38 cellular contexts compared by ENCODE assay signal in the genomic region with DNA sequence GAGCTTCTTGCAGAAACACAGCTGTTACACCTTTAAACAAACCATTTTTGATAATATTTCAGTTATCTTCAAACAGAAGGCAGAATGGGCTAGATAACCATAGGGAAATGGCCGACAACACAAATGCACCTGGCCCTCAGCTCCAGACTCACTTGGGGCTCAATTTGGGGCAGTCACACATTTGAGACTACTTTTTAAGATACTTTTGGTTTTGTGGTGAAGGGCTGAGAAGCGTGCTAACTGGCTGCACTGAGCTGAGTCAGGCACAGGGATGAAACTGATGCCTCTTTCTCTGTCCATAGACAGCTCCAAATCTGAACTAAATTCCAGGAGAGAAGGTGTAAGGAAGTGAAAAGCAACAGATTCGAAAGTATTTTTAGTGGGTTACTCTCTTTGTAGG. TPM values are rescaled to one million over a fixed set of nuclear protein-coding genes. Genes with fewer than 3 reads are reported as not detected.
DNase-seq lines count a peak whose midpoint lies in the region; ATAC-seq and TF ChIP-seq lines count a peak whose summit lies in the region.
"Had no signal": no experiment of that assay in that cellular context is flagged by ENCODE, and none has a peak within 500 bp of the region (broad histone marks: within the 10 kb centered on the region; RNA-seq: fewer than 3 reads in every experiment).

No MANE protein-coding gene starts in this region.

- POLR2A ChIA-PET in activated CD8-positive, alpha-beta T cell treated with anti-CD3 and anti-CD28 coated beads for 36 hours (lab: Charles Lee) = no interaction called here
- POLR2A ChIA-PET in activated CD8-positive, alpha-beta T cell treated with anti-CD3 and anti-CD28 coated beads, Interleukin-2, amount 10 ng/mL, durations not matched to agents 7 days and 5 days (lab: Charles Lee) = no interaction called here
- POLR2A ChIA-PET in MCF 10A (lab: Yijun Ruan, JAX) = interaction anchor here (0.7 kb wide), 1 partner anchor 262 kb away, joined by 3 read pairs; no protein-coding TSS in a partner anchor

- H3K79me2 ChIP-seq in SU-DHL-6 (ENCODE audit: insufficient read depth, low read length) = no peaks in the 10 kb centered on the region

- H3K9me3 ChIP-seq in SU-DHL-6 (ENCODE audit: insufficient read depth, low read length) = no peaks in the 10 kb centered on the region
- H3K9me3 ChIP-seq: ascending aorta, colonic mucosa, heart left ventricle, prostate gland, sigmoid colon, SJCRH30, testis, vagina had no signal

- no peaks in the 10 kb centered on the region for H3K36me3 ChIP-seq in SU-DHL-6 (ENCODE audit: low read length)
- H3K36me3 ChIP-seq: ascending aorta, cardiac muscle cell, colonic mucosa, heart left ventricle, prostate gland, sigmoid colon, SJCRH30, vagina had no signal

- no peak for TF ChIP-seq CTCF in activated CD8-positive, alpha-beta T cell treated with anti-CD3 and anti-CD28 coated beads for 36 hours (IDR thresholded peaks at IDR 0.05)
- TF ChIP-seq CTCF in SU-DHL-6 (IDR thresholded peaks at IDR 0.05; ENCODE audit: insufficient read depth, low read length, poor library complexity, severe bottlenecking) = no peak
- no peak for TF ChIP-seq CTCF in MCF 10A (IDR thresholded peaks at IDR 0.05; ENCODE audit: unreplicated experiment)

- no peaks in the 10 kb centered on the region for H4K20me1 ChIP-seq in SU-DHL-6 (ENCODE audit: low read depth, low read length)

- H3K4me2 ChIP-seq in SU-DHL-6 (ENCODE audit: low read depth, low read length, poor library complexity, severe bottlenecking) = peak overlapping the region; percentile 20

- H3K9ac ChIP-seq in SU-DHL-6 (ENCODE audit: low read length) = no peak overlapping the region

- H3K4me3 Mint-ChIP-seq in activated CD8-positive, alpha-beta T cell treated with anti-CD3 and anti-CD28 coated beads for 36 hours = no peak overlapping the region
- H3K4me3 Mint-ChIP-seq in activated CD8-positive, alpha-beta T cell treated with anti-CD3 and anti-CD28 coated beads, Interleukin-2, amount 10 ng/mL, durations not matched to agents 7 days and 5 days = no peak overlapping the region
- H3K4me3 Mint-ChIP-seq in activated T-helper 1 cell treated with anti-CD3 and anti-CD28 coated beads, Interleukin-12 subunit alpha, Interleukin-12 subunit beta, Interleukin-2, Interleukin-4 antibody, amounts not matched to agents 30 ng/mL and 10 ng/mL and 1 ng/mL, durations not matched to agents 14 hours and 24 hours and 36 hours = no peak overlapping the region
- H3K4me3 Mint-ChIP-seq in MCF 10A (ENCODE audit: unreplicated experiment) = no peak overlapping the region
- H3K4me3 Mint-ChIP-seq: activated naive CD8-positive, alpha-beta T cell; CD14-positive monocyte; mesothelial cell of epicardium; naive B cell had no signal

- H3K9me3 Mint-ChIP-seq in activated CD8-positive, alpha-beta T cell treated with anti-CD3 and anti-CD28 coated beads for 36 hours = peaks cover 3% of the 10 kb centered on the region
- no peaks in the 10 kb centered on the region for H3K9me3 Mint-ChIP-seq in activated CD8-positive, alpha-beta T cell treated with anti-CD3 and anti-CD28 coated beads, Interleukin-2, amount 10 ng/mL, durations not matched to agents 7 days and 5 days (ENCODE audit: insufficient read depth)
- H3K9me3 Mint-ChIP-seq in activated T-helper 1 cell treated with anti-CD3 and anti-CD28 coated beads, Interleukin-12 subunit alpha, Interleukin-12 subunit beta, Interleukin-2, Interleukin-4 antibody, amounts not matched to agents 30 ng/mL and 10 ng/mL and 1 ng/mL, durations not matched to agents 14 hours and 24 hours and 36 hours = no peaks in the 10 kb centered on the region
- no peaks in the 10 kb centered on the region for H3K9me3 Mint-ChIP-seq in MCF 10A (ENCODE audit: unreplicated experiment)
- H3K9me3 Mint-ChIP-seq: activated T-helper 2 cell treated with anti-CD3 and anti-CD28 coated beads, Interferon-gamma antibody, Interleukin-2, Interleukin-4, amounts not matched to agents 10 μg/mL and 5 μg/mL and 100 μg/mL, durations not matched to agents 14 hours and 24 hours and 36 hours; mesothelial cell of epicardium had no signal

- H3K9me2 ChIP-seq in SU-DHL-6 (replicated peaks; ENCODE audit: insufficient read depth, low read length) = no peaks in the 10 kb centered on the region

- peaks cover 21% of the 10 kb centered on the region for H3K4me1 Mint-ChIP-seq in activated CD8-positive, alpha-beta T cell treated with anti-CD3 and anti-CD28 coated beads for 36 hours (ENCODE audit: low read depth)
- H3K4me1 Mint-ChIP-seq in activated CD8-positive, alpha-beta T cell treated with anti-CD3 and anti-CD28 coated beads, Interleukin-2, amount 10 ng/mL, durations not matched to agents 7 days and 5 days (ENCODE audit: low read depth) = peaks cover 18% of the 10 kb centered on the region
- no peaks in the 10 kb centered on the region for H3K4me1 Mint-ChIP-seq in activated T-helper 1 cell treated with anti-CD3 and anti-CD28 coated beads, Interleukin-12 subunit alpha, Interleukin-12 subunit beta, Interleukin-2, Interleukin-4 antibody, amounts not matched to agents 30 ng/mL and 10 ng/mL and 1 ng/mL, durations not matched to agents 14 hours and 24 hours and 36 hours (ENCODE audit: low read depth)
- H3K4me1 Mint-ChIP-seq in MCF 10A (ENCODE audit: insufficient read depth, unreplicated experiment) = no peaks in the 10 kb centered on the region

- no peak overlapping the region for H3K4me3 ChIP-seq in SU-DHL-6 (ENCODE audit: insufficient read depth, low read length, poor library complexity, severe bottlenecking)
- H3K4me3 ChIP-seq: ascending aorta, cardiac muscle cell, colonic mucosa, heart left ventricle, prostate gland, sigmoid colon, SJCRH30, testis, vagina had no signal

- H3K27me3 ChIP-seq in SU-DHL-6 (ENCODE audit: low read length) = no peaks in the 10 kb centered on the region
- H3K27me3 ChIP-seq: ascending aorta, cardiac muscle cell, colonic mucosa, sigmoid colon, SJCRH30, testis, vagina had no signal

- H2AFZ ChIP-seq in SU-DHL-6 (ENCODE audit: low read depth, low read length, severe bottlenecking) = no peak overlapping the region

- H3K27me3 Mint-ChIP-seq in activated CD8-positive, alpha-beta T cell treated with anti-CD3 and anti-CD28 coated beads for 36 hours = no peaks in the 10 kb centered on the region
- peaks cover 11% of the 10 kb centered on the region for H3K27me3 Mint-ChIP-seq in activated CD8-positive, alpha-beta T cell treated with anti-CD3 and anti-CD28 coated beads, Interleukin-2, amount 10 ng/mL, durations not matched to agents 7 days and 5 days (ENCODE audit: low read depth)
- peaks cover 23% of the 10 kb centered on the region for H3K27me3 Mint-ChIP-seq in activated T-helper 1 cell treated with anti-CD3 and anti-CD28 coated beads, Interleukin-12 subunit alpha, Interleukin-12 subunit beta, Interleukin-2, Interleukin-4 antibody, amounts not matched to agents 30 ng/mL and 10 ng/mL and 1 ng/mL, durations not matched to agents 14 hours and 24 hours and 36 hours (ENCODE audit: insufficient read depth)
- peaks cover 63% of the 10 kb centered on the region for H3K27me3 Mint-ChIP-seq in MCF 10A (ENCODE audit: insufficient read depth, unreplicated experiment)
- H3K27me3 Mint-ChIP-seq: activated naive CD8-positive, alpha-beta T cell had no signal

- no peak overlapping the region for H3K27ac Mint-ChIP-seq in activated CD8-positive, alpha-beta T cell treated with anti-CD3 and anti-CD28 coated beads for 36 hours
- no peak overlapping the region for H3K27ac Mint-ChIP-seq in activated CD8-positive, alpha-beta T cell treated with anti-CD3 and anti-CD28 coated beads, Interleukin-2, amount 10 ng/mL, durations not matched to agents 7 days and 5 days
- H3K27ac Mint-ChIP-seq in activated T-helper 1 cell treated with anti-CD3 and anti-CD28 coated beads, Interleukin-12 subunit alpha, Interleukin-12 subunit beta, Interleukin-2, Interleukin-4 antibody, amounts not matched to agents 30 ng/mL and 10 ng/mL and 1 ng/mL, durations not matched to agents 14 hours and 24 hours and 36 hours = no peak overlapping the region
- H3K27ac Mint-ChIP-seq in MCF 10A (ENCODE audit: low read depth, unreplicated experiment) = no peak overlapping the region
- H3K27ac Mint-ChIP-seq: activated naive CD8-positive, alpha-beta T cell; activated T-helper 2 cell treated with anti-CD3 and anti-CD28 coated beads, Interferon-gamma antibody, Interleukin-2, Interleukin-4, amounts not matched to agents 10 μg/mL and 5 μg/mL and 100 μg/mL, durations not matched to agents 14 hours and 24 hours and 36 hours; CD14-positive monocyte; mesothelial cell of epicardium had no signal

- peak; percentile 15 for DNase-seq in activated CD8-positive, alpha-beta T cell treated with anti-CD3 and anti-CD28 coated beads for 36 hours
- DNase-seq in activated CD8-positive, alpha-beta T cell treated with anti-CD3 and anti-CD28 coated beads, Interleukin-2, amount 10 ng/mL, durations not matched to agents 7 days and 5 days = no peak
- DNase-seq in G401 (ENCODE audit: low spot score) (no peak), MCF 10A (ENCODE audit: unreplicated experiment) (no peak)
- no peak for DNase-seq in activated T-helper 1 cell treated with anti-CD3 and anti-CD28 coated beads, Interleukin-12 subunit alpha, Interleukin-12 subunit beta, Interleukin-2, Interleukin-4 antibody, amounts not matched to agents 30 ng/mL and 10 ng/mL and 1 ng/mL, durations not matched to agents 14 hours and 24 hours and 36 hours (ENCODE audit: low spot score)
- DNase-seq: activated CD4-positive, alpha-beta T cell treated with anti-CD3 and anti-CD28 coated beads, Interleukin-2, amount 50 U/mL, for 4 hours; activated CD4-positive, CD25-positive, alpha-beta regulatory T cell; activated CD8-positive, alpha-beta memory T cell treated with anti-CD3 and anti-CD28 coated beads, Interleukin-2, amount 50 U/mL, for 4 hours; Calu3; colonic mucosa; effector memory CD4-positive, alpha-beta T cell; foreskin fibroblast; H7; heart left ventricle; naive B cell; NCI-H1048; NCI-H1694 treated with DMSO at 0.1 percent for 48 hours; NCI-H2171 treated with DMSO at 0.1 percent for 48 hours; NCI-H524 treated with DMSO at 0.1 percent for 48 hours; nucleus accumbens; sigmoid colon; stimulated activated naive CD4-positive, alpha-beta T cell; testis had no signal

- no peaks in the 10 kb centered on the region for H3K36me3 Mint-ChIP-seq in activated CD8-positive, alpha-beta T cell treated with anti-CD3 and anti-CD28 coated beads for 36 hours (ENCODE audit: low read depth)
- H3K36me3 Mint-ChIP-seq in activated CD8-positive, alpha-beta T cell treated with anti-CD3 and anti-CD28 coated beads, Interleukin-2, amount 10 ng/mL, durations not matched to agents 7 days and 5 days (ENCODE audit: low read depth) = no peaks in the 10 kb centered on the region
- no peaks in the 10 kb centered on the region for H3K36me3 Mint-ChIP-seq in activated T-helper 1 cell treated with anti-CD3 and anti-CD28 coated beads, Interleukin-12 subunit alpha, Interleukin-12 subunit beta, Interleukin-2, Interleukin-4 antibody, amounts not matched to agents 30 ng/mL and 10 ng/mL and 1 ng/mL, durations not matched to agents 14 hours and 24 hours and 36 hours (ENCODE audit: low read depth)
- H3K36me3 Mint-ChIP-seq in MCF 10A (ENCODE audit: insufficient read depth, unreplicated experiment) = no peaks in the 10 kb centered on the region
- H3K36me3 Mint-ChIP-seq: CD14-positive monocyte, mesothelial cell of epicardium had no signal

- CTCF ChIA-PET in activated CD8-positive, alpha-beta T cell treated with anti-CD3 and anti-CD28 coated beads for 36 hours (lab: Charles Lee) = interaction anchor here (0.6 to 3.1 kb wide), 4 partner anchors 11 to 265 kb away, joined by 3 to 19 read pairs (median 6); no protein-coding TSS in a partner anchor
- CTCF ChIA-PET in activated CD8-positive, alpha-beta T cell treated with anti-CD3 and anti-CD28 coated beads, Interleukin-2, amount 10 ng/mL, durations not matched to agents 7 days and 5 days (lab: Charles Lee) = interaction anchor here (0.9 to 4.9 kb wide), 5 partner anchors 8 to 316 kb away, joined by 3 to 34 read pairs (median 4); no protein-coding TSS in a partner anchor
- CTCF ChIA-PET in MCF 10A (lab: Yijun Ruan, JAX) = interaction anchor here (1.1 to 6.0 kb wide), 5 partner anchors 9 to 552 kb away, joined by 5 to 87 read pairs (median 5); no protein-coding TSS in a partner anchor

- intact Hi-C loops in activated CD8-positive, alpha-beta T cell treated with anti-CD3 and anti-CD28 coated beads for 36 hours (cut with micrococcal nuclease) = loop anchor here (10.0 kb wide), 1 partner anchor 433 kb away; no protein-coding TSS in a partner anchor
- intact Hi-C loops in activated T-helper 1 cell treated with anti-CD3 and anti-CD28 coated beads, Interleukin-12 subunit alpha, Interleukin-12 subunit beta, Interleukin-2, Interleukin-4 antibody, amounts not matched to agents 30 ng/mL and 10 ng/mL and 1 ng/mL, durations not matched to agents 14 hours and 24 hours and 36 hours (cut with micrococcal nuclease) = loop anchor here (10.0 kb wide), 1 partner anchor 293 kb away; no protein-coding TSS in a partner anchor
- intact Hi-C loops in MCF 10A (cut with micrococcal nuclease) = no loop called here

- no peak for ATAC-seq in activated CD8-positive, alpha-beta T cell treated with anti-CD3 and anti-CD28 coated beads for 36 hours
- no peak for ATAC-seq in activated CD8-positive, alpha-beta T cell treated with anti-CD3 and anti-CD28 coated beads, Interleukin-2, amount 10 ng/mL, durations not matched to agents 7 days and 5 days
- ATAC-seq in GM19463 (IDR thresholded peaks at IDR 0.05; ENCODE audit: unreplicated experiment) (peak; percentile 86), HG02973 (IDR thresholded peaks at IDR 0.05; ENCODE audit: unreplicated experiment) (peak; percentile 78)
- ATAC-seq: heart left ventricle, HepG2 had no signal

- no TSS peak for BruUV-seq in MCF 10A (replicated peaks; lab: Mats Ljungman, UMichigan)

- no peaks in the 10 kb centered on the region for H3F3A ChIP-seq in SU-DHL-6 (ENCODE audit: insufficient read depth)

- peak overlapping the region; percentile 55 for H3K27ac ChIP-seq in SU-DHL-6 (ENCODE audit: low read depth, low read length)
- H3K27ac ChIP-seq: 22Rv1, ascending aorta, cardiac muscle cell, colonic mucosa, heart left ventricle, HL-60, prostate gland, sigmoid colon, SJCRH30, testis, vagina had no signal

- in situ Hi-C loops in G401 (cut with HindIII; ENCODE audit: low sequenced_read_pairs) = no loop called here

RNA-seq across cellular contexts. Expression of gene GRIP1, which starts 18.5 kb away (rescaled TPM):
- total RNA-seq in activated CD8-positive, alpha-beta T cell treated with anti-CD3 and anti-CD28 coated beads for 36 hours = under 1 TPM; 0.51 to 0.61 TPM
- total RNA-seq in activated CD8-positive, alpha-beta T cell treated with anti-CD3 and anti-CD28 coated beads, Interleukin-2, amount 10 ng/mL, durations not matched to agents 7 days and 5 days = under 1 TPM; 0.29 to 0.55 TPM
- total RNA-seq in G401 (2014; rRNA removed; shearing (Covaris generic)) = 0.27 TPM in 1 of 2 replicates, not detected in the other
- 0.64 TPM in 1 of 2 replicates, not detected in the other for total RNA-seq in activated T-helper 1 cell treated with anti-CD3 and anti-CD28 coated beads, Interleukin-12 subunit alpha, Interleukin-12 subunit beta, Interleukin-2, Interleukin-4 antibody, amounts not matched to agents 30 ng/mL and 10 ng/mL and 1 ng/mL, durations not matched to agents 14 hours and 24 hours and 36 hours
- total RNA-seq in MCF 10A (2022) = 8.2 and 8.8 TPM in 2 replicates
- total RNA-seq: activated T-helper 2 cell treated with anti-CD3 and anti-CD28 coated beads, Interferon-gamma antibody, Interleukin-2, Interleukin-4, amounts not matched to agents 10 μg/mL and 5 μg/mL and 100 μg/mL, durations not matched to agents 14 hours and 24 hours and 36 hours; ascending aorta; HepG2 had no signal

Comparison
In these comparisons a context has a peak if more than half of its experiments do, and no peak if none do; other contexts are left out.
1. ATAC-seq: peak in GM19463 (single experiment) and HG02973 (single experiment); none in activated CD8-positive, alpha-beta T cell treated with anti-CD3 and anti-CD28 coated beads for 36 hours (single experiment) and activated CD8-positive, alpha-beta T cell treated with anti-CD3 and anti-CD28 coated beads, Interleukin-2, amount 10 ng/mL, durations not matched to agents 7 days and 5 days (single experiment).